Comparison of ENCODE assay signal across 1 cellular context in genomic region chr4:126737899-126738526, GRCh38.
A peak's percentile ranks its signal among the peaks of the same experiment; 100 is the strongest.
TF ChIP-seq lines count a peak whose summit lies in the region.

No MANE protein-coding gene starts in this region.

TF ChIP-seq in K562, 482 proteins besides CTCF, POLR2A, EP300 and RAD21 (continued from another document):
- TF ChIP-seq ZMIZ1 (IDR thresholded peaks at IDR 0.05; ENCODE audit: low read depth in 2 of 2, low read length in 2 of 2) (peak in 1 of 2 experiments; percentile 53; a peak in 1 of 4 replicates), CBX2 (IDR thresholded peaks at IDR 0.05; ENCODE audit: insufficient read depth, low read length, poor library complexity, severe bottlenecking) (no peak), HOXB6 (CRISPR knock-in tag; IDR thresholded peaks at IDR 0.05; ENCODE audit: borderline replicate concordance) (no peak), ZNF592 (IDR thresholded peaks at IDR 0.05) (peak; percentile 83), RNF2 (IDR thresholded peaks at IDR 0.05) (peak; percentile 79), ARID3A (IDR thresholded peaks at IDR 0.05; ENCODE audit: borderline replicate concordance, low read depth, low read length) (peak; percentile 75; the same call in 1 of the 2 replicates), POLR2AphosphoS5 (IDR thresholded peaks at IDR 0.05; ENCODE audit: control insufficient read depth, insufficient read depth, low read depth, low read length) (peak; percentile 55; the same call in 1 of the 2 replicates), MBD2 (IDR thresholded peaks at IDR 0.05; ENCODE audit: borderline replicate concordance, low read depth) (peak; percentile 41; the same call in 1 of the 2 replicates), NELFE (IDR thresholded peaks at IDR 0.05; ENCODE audit: insufficient read depth, insufficient read length) (no peak), NR1H2 (CRISPR knock-in tag; IDR thresholded peaks at IDR 0.05) (no peak), RREB1 (CRISPR knock-in tag; IDR thresholded peaks at IDR 0.05) (no peak), FOXJ2 (tag; IDR thresholded peaks at IDR 0.05) (0 out of 2 replicates have a peak, but pooled peaks have one; percentile 21), PHF21A (IDR thresholded peaks at IDR 0.05; ENCODE audit: borderline replicate concordance, low read depth) (no peak), NFIC (IDR thresholded peaks at IDR 0.05) (peak; percentile 88), HDAC2 (IDR thresholded peaks at IDR 0.05) (peak; percentile 31; the same call in 1 of the 2 replicates), FOXM1 (IDR thresholded peaks at IDR 0.05; ENCODE audit: low read depth) (peak; percentile 62; the same call in 1 of the 2 replicates), FOXM1 (CRISPR knock-in tag; IDR thresholded peaks at IDR 0.05; ENCODE audit: low read depth) (no peak)
